21 cellular contexts compared by ENCODE assay signal in genomic region chr18:2050702-2051201, GRCh38.
DNase-seq lines count a peak whose midpoint lies in the region; FAIRE-seq and TF ChIP-seq lines count a peak whose summit lies in the region.
"Had no signal": no experiment of that assay in that cellular context is flagged by ENCODE, and none has a peak within 500 bp of the region (broad histone marks: within the 10 kb centered on the region; RNA-seq: fewer than 3 reads in every experiment).

No MANE protein-coding gene starts in this region.

- peaks cover 30% of the 10 kb centered on the region for H3K4me1 Mint-ChIP-seq in Calu3 (ENCODE audit: low read depth, unreplicated experiment)
- H3K4me1 Mint-ChIP-seq in CD8-positive, alpha-beta memory T cell, result no peaks in the 10 kb centered on the region
- H3K4me1 Mint-ChIP-seq in activated naive CD8-positive, alpha-beta T cell treated with anti-CD3 and anti-CD28 coated beads for 36 hours, result peaks cover 3% of the 10 kb centered on the region
- H3K4me1 Mint-ChIP-seq: GM23338 had no signal

- H3K36me3 ChIP-seq in keratinocyte (ENCODE audit: control insufficient read depth in 2 of 2, extremely low read depth in 1 of 2, insufficient read depth in 2 of 2, low read length in 2 of 2), result no peaks in the 10 kb centered on the region
- no peaks in the 10 kb centered on the region for H3K36me3 ChIP-seq in CD8-positive, alpha-beta memory T cell (ENCODE audit: insufficient read depth, low read length)
- H3K36me3 ChIP-seq: Peyer's patch had no signal

- no peak overlapping the region for H3K9ac ChIP-seq in keratinocyte (ENCODE audit: control insufficient read depth, extremely low read depth, insufficient read depth, low read length)

- no peaks in the 10 kb centered on the region for H3K27me3 ChIP-seq in keratinocyte (ENCODE audit: control insufficient read depth, extremely low read depth, insufficient read depth, low read length)
- no peaks in the 10 kb centered on the region for H3K27me3 ChIP-seq in CD8-positive, alpha-beta memory T cell (ENCODE audit: insufficient read depth, low read length, poor library complexity, severe bottlenecking)
- H3K27me3 ChIP-seq: Peyer's patch had no signal

- H4K20me1 ChIP-seq in keratinocyte (ENCODE audit: control insufficient read depth, extremely low read depth, insufficient read depth, low read length), result no peaks in the 10 kb centered on the region

- H2AFZ ChIP-seq in keratinocyte (ENCODE audit: control insufficient read depth, low read length), result peak overlapping the region; percentile 62
- H2AFZ ChIP-seq: GM23338 had no signal

- POLR2A ChIA-PET in CD8-positive, alpha-beta memory T cell (lab: Charles Lee), result interaction anchor here (0.5 kb wide), 1 partner anchor 146 kb away, joined by 9 read pairs; no protein-coding TSS in a partner anchor

- no peaks in the 10 kb centered on the region for H3K9me3 ChIP-seq in keratinocyte (ENCODE audit: control insufficient read depth, low read depth, low read length)
- no peaks in the 10 kb centered on the region for H3K9me3 ChIP-seq in CD8-positive, alpha-beta memory T cell (ENCODE audit: low read length)
- H3K9me3 ChIP-seq: Peyer's patch had no signal

- intact Hi-C loops in Calu3 (cut with micrococcal nuclease; ENCODE audit: unreplicated experiment), result no loop called here

- no peaks in the 10 kb centered on the region for H3K79me2 ChIP-seq in keratinocyte (ENCODE audit: control insufficient read depth, insufficient read depth, low read length)

- no peaks in the 10 kb centered on the region for H3K27me3 Mint-ChIP-seq in Calu3 (ENCODE audit: unreplicated experiment)
- peaks cover 1 to 8% of the 10 kb centered on the region in 2 donors for H3K27me3 Mint-ChIP-seq in CD8-positive, alpha-beta memory T cell
- H3K27me3 Mint-ChIP-seq in activated naive CD8-positive, alpha-beta T cell treated with anti-CD3 and anti-CD28 coated beads for 36 hours, result no peaks in the 10 kb centered on the region
- H3K27me3 Mint-ChIP-seq: stimulated activated naive CD8-positive, alpha-beta T cell treated with anti-CD3 and anti-CD28 coated beads, Interleukin-15, Interleukin-2, amounts not matched to agents 100 ng/mL and 50 ng/mL, for 24 hours had no signal

- H3K27ac ChIP-seq in keratinocyte (ENCODE audit: control insufficient read depth, insufficient read depth, low read length), result no peak overlapping the region
- H3K27ac ChIP-seq in CD8-positive, alpha-beta memory T cell (ENCODE audit: low read depth, low read length), result no peak overlapping the region
- H3K27ac ChIP-seq: Peyer's patch had no signal

- H3K9me1 ChIP-seq in keratinocyte (ENCODE audit: control insufficient read depth, extremely low read depth, insufficient read depth, low read length), result no peaks in the 10 kb centered on the region

- peak overlapping the region; percentile 31 for H3K27ac Mint-ChIP-seq in Calu3 (ENCODE audit: unreplicated experiment)
- H3K27ac Mint-ChIP-seq in CD8-positive, alpha-beta memory T cell, result no peak overlapping the region
- no peak overlapping the region for H3K27ac Mint-ChIP-seq in activated naive CD8-positive, alpha-beta T cell treated with anti-CD3 and anti-CD28 coated beads for 36 hours
- H3K27ac Mint-ChIP-seq: GM23338; stimulated activated naive CD8-positive, alpha-beta T cell treated with anti-CD3 and anti-CD28 coated beads, Interleukin-15, Interleukin-2, amounts not matched to agents 100 ng/mL and 50 ng/mL, for 24 hours; T-helper 1 cell treated with Interleukin-12 subunit alpha and Interleukin-12 subunit beta and Interleukin-4 antibody, amounts not matched to agents 30 μg/mL and 1 μg/mL, for 36 hours had no signal

- CTCF ChIA-PET in Calu3 (lab: Charles Lee), result interaction anchor here (0.5 to 1.1 kb wide), 7 partner anchors 14 to 1330 kb away, joined by 3 to 8 read pairs (median 3); no protein-coding TSS in a partner anchor
- CTCF ChIA-PET in CD8-positive, alpha-beta memory T cell (lab: Charles Lee), result no interaction called here

- DNase-seq in Calu3 (peak; percentile 26), HT-29 (ENCODE audit: low spot score) (peak; percentile 54), RKO (ENCODE audit: low spot score) (peak; percentile 12), keratinocyte (ENCODE audit: low read depth, low spot score) (peak; percentile 1), KBM-7 (no peak), HuH-7.5 (ENCODE audit: low spot score) (no peak)
- no peak for DNase-seq in CD8-positive, alpha-beta memory T cell
- DNase-seq in activated naive CD8-positive, alpha-beta T cell treated with anti-CD3 and anti-CD28 coated beads for 36 hours, result no peak
- DNase-seq: activated CD8-positive, alpha-beta memory T cell treated with anti-CD3 and anti-CD28 coated beads, Interleukin-2, amount 50 U/mL, for 4 hours; activated naive CD4-positive, alpha-beta T cell treated with anti-CD3 and anti-CD28 coated beads, Interleukin-2, amount 50 U/mL, for 16 hours; DMS79 treated with DMSO at 0.1 percent for 48 hours; effector CD8-positive, alpha-beta T cell; IMR-90; NCI-H1436; NCI-H510A; Peyer's patch; small intestine had no signal

- FAIRE-seq in keratinocyte (lab: Jason Lieb, UNC), result peak; percentile 67
- FAIRE-seq: islet of Langerhans, small intestine had no signal

- no peak overlapping the region for H3K4me3 ChIP-seq in keratinocyte (ENCODE audit: control insufficient read depth in 2 of 3, extremely low read depth in 1 of 3, insufficient read depth in 2 of 3, low read depth in 1 of 3, low read length in 3 of 3)
- no peak overlapping the region for H3K4me3 ChIP-seq in CD8-positive, alpha-beta memory T cell (ENCODE audit: low read length)
- H3K4me3 ChIP-seq: GM23338, Peyer's patch had no signal

- TF ChIP-seq CTCF in Calu3 (IDR thresholded peaks at IDR 0.05; ENCODE audit: unreplicated experiment), result no peak
- TF ChIP-seq CTCF in keratinocyte (optimal IDR thresholded peaks at IDR 0.05 in 1 of 3, IDR thresholded peaks at IDR 0.05 in 1 of 3, conservative IDR thresholded peaks at IDR 0.05 in 1 of 3; ENCODE audit: extremely low read depth in 1 of 3, insufficient read depth in 2 of 3, low read length in 3 of 3), result no peak

- peak overlapping the region; percentile 42 for H3K4me3 Mint-ChIP-seq in Calu3 (ENCODE audit: low read depth, unreplicated experiment)
- H3K4me3 Mint-ChIP-seq in CD8-positive, alpha-beta memory T cell, result no peak overlapping the region
- no peak overlapping the region for H3K4me3 Mint-ChIP-seq in activated naive CD8-positive, alpha-beta T cell treated with anti-CD3 and anti-CD28 coated beads for 36 hours
- H3K4me3 Mint-ChIP-seq: GM23338; stimulated activated naive CD8-positive, alpha-beta T cell treated with anti-CD3 and anti-CD28 coated beads, Interleukin-15, Interleukin-2, amounts not matched to agents 100 ng/mL and 50 ng/mL, for 24 hours; T-helper 1 cell treated with Interleukin-12 subunit alpha and Interleukin-12 subunit beta and Interleukin-4 antibody, amounts not matched to agents 30 μg/mL and 1 μg/mL, for 36 hours had no signal

- BruUV-seq in Calu3 (replicated peaks; lab: Mats Ljungman, UMichigan), result no TSS peak

- peak overlapping the region; percentile 38 for H3K4me2 ChIP-seq in keratinocyte (ENCODE audit: control insufficient read depth, extremely low read depth, insufficient read depth, low read depth, low read length)
- H3K4me2 ChIP-seq: GM23338 had no signal

- in situ Hi-C loops in KBM-7 (cut with MboI; ENCODE audit: low pct_unique_long_range_greater_than_20kb, low sequenced_read_pairs), result no loop called here

- H3K9me3 Mint-ChIP-seq in Calu3 (ENCODE audit: low read depth, unreplicated experiment), result no peaks in the 10 kb centered on the region
- H3K9me3 Mint-ChIP-seq in CD8-positive, alpha-beta memory T cell, result peaks cover 0 to 2% (median 0%) of the 10 kb centered on the region in 5 donors
- H3K9me3 Mint-ChIP-seq in activated naive CD8-positive, alpha-beta T cell treated with anti-CD3 and anti-CD28 coated beads for 36 hours, result no peaks in the 10 kb centered on the region
- H3K9me3 Mint-ChIP-seq: GM23338; T-helper 1 cell treated with Interleukin-12 subunit alpha and Interleukin-12 subunit beta and Interleukin-4 antibody, amounts not matched to agents 30 μg/mL and 1 μg/mL, for 36 hours had no signal

- dilution Hi-C loops in keratinocyte (cut with MboI; ENCODE audit: extremely low pct_ligation_motif_present, low sequenced_read_pairs), result no loop called here

- H3K4me1 ChIP-seq in keratinocyte (ENCODE audit: control insufficient read depth, extremely low read depth, insufficient read depth, low read length), result peaks cover 2% of the 10 kb centered on the region
- no peaks in the 10 kb centered on the region for H3K4me1 ChIP-seq in CD8-positive, alpha-beta memory T cell (ENCODE audit: insufficient read depth, low read length)
- H3K4me1 ChIP-seq: Peyer's patch had no signal

- no peaks in the 10 kb centered on the region for H3K36me3 Mint-ChIP-seq in Calu3 (ENCODE audit: insufficient read depth, unreplicated experiment)
- no peaks in the 10 kb centered on the region for H3K36me3 Mint-ChIP-seq in CD8-positive, alpha-beta memory T cell
- H3K36me3 Mint-ChIP-seq in activated naive CD8-positive, alpha-beta T cell treated with anti-CD3 and anti-CD28 coated beads for 36 hours, result no peaks in the 10 kb centered on the region

Comparison
In these comparisons a context has a peak if more than half of its experiments do, and no peak if none do; other contexts are left out.
1. DNase-seq: peak in Calu3 (single experiment), HT-29 (single experiment), RKO (single experiment) and keratinocyte (single experiment); none in KBM-7 (single experiment), CD8-positive, alpha-beta memory T cell (0 of 5), activated naive CD8-positive, alpha-beta T cell treated with anti-CD3 and anti-CD28 coated beads for 36 hours (single experiment) and HuH-7.5 (single experiment).